ENCODE assay signal across 26 cellular contexts in genomic region chr7:33278095-33278494, GRCh38.
"Had no signal": no experiment of that assay in that cellular context is flagged by ENCODE, and none has a peak within 500 bp of the region (broad histone marks: within the 10 kb centered on the region; RNA-seq: fewer than 3 reads in every experiment).

No MANE protein-coding gene starts in this region.

- H3K4me1 Mint-ChIP-seq: activated CD4-positive, alpha-beta T cell treated with anti-CD3 and anti-CD28 coated beads, Interleukin-2, amount 10 ng/mL, durations not matched to agents 24 days and 14 days; activated T-helper 17 cell treated with anti-CD3 and anti-CD28 coated beads, Interleukin-2, amount 50 U/mL, for 72 hours had no signal

- H3K27ac Mint-ChIP-seq: activated CD4-positive, alpha-beta memory T cell treated with anti-CD3 and anti-CD28 coated beads for 36 hours; activated CD4-positive, alpha-beta T cell treated with anti-CD3 and anti-CD28 coated beads, Interleukin-2, amount 10 ng/mL, durations not matched to agents 24 days and 14 days; activated T-cell treated with anti-CD3 and anti-CD28 coated beads, Interleukin-2, amount 50 U/mL, for 24 hours; activated T-helper 17 cell treated with anti-CD3 and anti-CD28 coated beads, Interleukin-2, amount 50 U/mL, for 72 hours; nephron had no signal

- H3K27ac ChIP-seq: brain microvascular endothelial cell, skin epidermis, thoracic aorta, uterus had no signal

- H3K36me3 ChIP-seq: brain microvascular endothelial cell, uterus had no signal

- FAIRE-seq: astrocyte, keratinocyte, TTC549 had no signal

- H3K27me3 ChIP-seq: brain microvascular endothelial cell, uterus had no signal

- H3K4me1 ChIP-seq: uterus had no signal

- DNase-seq: activated CD4-positive, alpha-beta memory T cell treated with anti-CD3 and anti-CD28 coated beads for 36 hours; activated CD4-positive, alpha-beta T cell treated with anti-CD3 and anti-CD28 coated beads, Interleukin-2, amount 10 ng/mL, durations not matched to agents 24 days and 14 days; activated CD4-positive, CD25-positive, alpha-beta regulatory T cell treated with anti-CD3 and anti-CD28 coated beads, Interleukin-2, amount 50 U/mL, for 72 hours; activated CD8-positive, alpha-beta memory T cell treated with anti-CD3 and anti-CD28 coated beads, Interleukin-2, amount 50 U/mL, for 4 hours; activated gamma-delta T cell treated with Interleukin-2 at 50 U/mL for 16 hours; activated naive CD4-positive, alpha-beta T cell treated with anti-CD3 and anti-CD28 coated beads, Interleukin-2, amount 50 U/mL, for 16 hours; activated T-cell treated with anti-CD3 and anti-CD28 coated beads, Interleukin-2, amount 50 U/mL, for 24 hours; amniotic stem cell; brain microvascular endothelial cell; caudate nucleus; head of caudate nucleus; hippocampal formation; left cardiac atrium; left ventricle myocardium superior; stimulated activated CD4-positive, alpha-beta T cell treated with anti-CD3 and anti-CD28 coated beads, Interleukin-12 subunit alpha, Interleukin-12 subunit beta, amount 100 ng/mL, for 4 hours; stimulated activated CD4-positive, alpha-beta T cell treated with anti-CD3 and anti-CD28 coated beads, Interleukin-4, amount 100 ng/mL, for 1 hour; stimulated activated naive CD8-positive, alpha-beta T cell treated with anti-CD3 and anti-CD28 coated beads, Interleukin-15, Interleukin-2, amounts not matched to agents 100 U/mL and 50 U/mL, for 24 hours; trophoblast cell; uterus had no signal

- H3K27me3 Mint-ChIP-seq: activated CD4-positive, alpha-beta memory T cell treated with anti-CD3 and anti-CD28 coated beads for 36 hours; activated CD4-positive, alpha-beta T cell treated with anti-CD3 and anti-CD28 coated beads, Interleukin-2, amount 10 ng/mL, durations not matched to agents 24 days and 14 days; activated T-cell treated with anti-CD3 and anti-CD28 coated beads, Interleukin-2, amount 50 U/mL, for 24 hours; activated T-helper 17 cell treated with anti-CD3 and anti-CD28 coated beads, Interleukin-2, amount 50 U/mL, for 72 hours had no signal

- H3K4me3 Mint-ChIP-seq: activated CD4-positive, alpha-beta memory T cell treated with anti-CD3 and anti-CD28 coated beads for 36 hours; activated CD4-positive, alpha-beta T cell treated with anti-CD3 and anti-CD28 coated beads, Interleukin-2, amount 10 ng/mL, durations not matched to agents 24 days and 14 days; activated T-cell treated with anti-CD3 and anti-CD28 coated beads, Interleukin-2, amount 50 U/mL, for 24 hours; activated T-helper 17 cell treated with anti-CD3 and anti-CD28 coated beads, Interleukin-2, amount 50 U/mL, for 72 hours; nephron had no signal

- H3K4me3 ChIP-seq: skin epidermis, thoracic aorta, uterus had no signal
